1 cellular context compared by ENCODE assay signal in the genomic region with DNA sequence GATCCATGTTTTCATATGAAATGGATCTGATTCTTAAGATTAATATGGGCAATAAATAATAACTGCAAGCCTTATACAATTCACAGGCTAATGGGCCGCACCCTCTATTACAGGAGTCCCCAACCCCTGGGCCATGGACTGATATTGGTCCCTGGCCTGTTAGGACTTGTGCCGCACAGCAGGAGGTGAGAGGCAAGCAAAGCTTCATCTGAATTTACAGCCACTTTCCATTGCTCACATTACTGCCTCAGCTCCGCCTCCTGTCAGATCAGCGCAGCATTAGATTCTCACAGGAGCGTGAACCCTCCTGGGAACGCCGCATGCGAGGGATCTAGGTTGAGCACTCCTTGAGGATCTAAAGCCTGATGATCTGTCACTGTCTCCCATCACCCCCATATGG.
A peak's percentile ranks its signal among the peaks of the same experiment; 100 is the strongest.
TF ChIP-seq lines count a peak whose summit lies in the region.

No MANE protein-coding gene starts in this region.

TF ChIP-seq in HEK293, 187 proteins besides CTCF, POLR2A, EP300 and RAD21 (continued from another document and continues in another):
- TF ChIP-seq, protein P1, sequence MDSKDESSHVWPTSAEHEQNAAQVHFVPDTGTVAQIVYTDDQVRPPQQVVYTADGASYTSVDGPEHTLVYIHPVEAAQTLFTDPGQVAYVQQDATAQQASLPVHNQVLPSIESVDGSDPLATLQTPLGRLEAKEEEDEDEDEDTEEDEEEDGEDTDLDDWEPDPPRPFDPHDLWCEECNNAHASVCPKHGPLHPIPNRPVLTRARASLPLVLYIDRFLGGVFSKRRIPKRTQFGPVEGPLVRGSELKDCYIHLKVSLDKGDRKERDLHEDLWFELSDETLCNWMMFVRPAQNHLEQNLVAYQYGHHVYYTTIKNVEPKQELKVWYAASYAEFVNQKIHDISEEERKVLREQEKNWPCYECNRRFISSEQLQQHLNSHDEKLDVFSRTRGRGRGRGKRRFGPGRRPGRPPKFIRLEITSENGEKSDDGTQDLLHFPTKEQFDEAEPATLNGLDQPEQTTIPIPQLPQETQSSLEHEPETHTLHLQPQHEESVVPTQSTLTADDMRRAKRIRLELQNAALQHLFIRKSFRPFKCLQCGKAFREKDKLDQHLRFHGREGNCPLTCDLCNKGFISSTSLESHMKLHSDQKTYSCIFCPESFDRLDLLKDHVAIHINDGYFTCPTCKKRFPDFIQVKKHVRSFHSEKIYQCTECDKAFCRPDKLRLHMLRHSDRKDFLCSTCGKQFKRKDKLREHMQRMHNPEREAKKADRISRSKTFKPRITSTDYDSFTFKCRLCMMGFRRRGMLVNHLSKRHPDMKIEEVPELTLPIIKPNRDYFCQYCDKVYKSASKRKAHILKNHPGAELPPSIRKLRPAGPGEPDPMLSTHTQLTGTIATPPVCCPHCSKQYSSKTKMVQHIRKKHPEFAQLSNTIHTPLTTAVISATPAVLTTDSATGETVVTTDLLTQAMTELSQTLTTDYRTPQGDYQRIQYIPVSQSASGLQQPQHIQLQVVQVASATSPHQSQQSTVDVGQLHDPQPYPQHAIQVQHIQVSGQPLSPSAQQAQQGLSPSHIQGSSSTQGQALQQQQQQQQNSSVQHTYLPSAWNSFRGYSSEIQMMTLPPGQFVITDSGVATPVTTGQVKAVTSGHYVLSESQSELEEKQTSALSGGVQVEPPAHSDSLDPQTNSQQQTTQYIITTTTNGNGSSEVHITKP (tag by site-specific recombination; IDR thresholded peaks at IDR 0.05), result peak; percentile 81
- TF ChIP-seq ZNF530 (tag by site-specific recombination; IDR thresholded peaks at IDR 0.05; ENCODE audit: low read depth), result no peak
- TF ChIP-seq, protein P2, sequence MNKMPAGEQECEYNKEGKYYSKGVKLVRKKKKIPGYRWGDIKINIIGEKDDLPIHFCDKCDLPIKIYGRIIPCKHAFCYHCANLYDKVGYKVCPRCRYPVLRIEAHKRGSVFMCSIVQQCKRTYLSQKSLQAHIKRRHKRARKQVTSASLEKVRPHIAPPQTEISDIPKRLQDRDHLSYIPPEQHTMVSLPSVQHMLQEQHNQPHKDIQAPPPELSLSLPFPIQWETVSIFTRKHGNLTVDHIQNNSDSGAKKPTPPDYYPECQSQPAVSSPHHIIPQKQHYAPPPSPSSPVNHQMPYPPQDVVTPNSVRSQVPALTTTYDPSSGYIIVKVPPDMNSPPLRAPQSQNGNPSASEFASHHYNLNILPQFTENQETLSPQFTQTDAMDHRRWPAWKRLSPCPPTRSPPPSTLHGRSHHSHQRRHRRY (tag by site-specific recombination; IDR thresholded peaks at IDR 0.05), result no peak
- TF ChIP-seq, protein P3, sequence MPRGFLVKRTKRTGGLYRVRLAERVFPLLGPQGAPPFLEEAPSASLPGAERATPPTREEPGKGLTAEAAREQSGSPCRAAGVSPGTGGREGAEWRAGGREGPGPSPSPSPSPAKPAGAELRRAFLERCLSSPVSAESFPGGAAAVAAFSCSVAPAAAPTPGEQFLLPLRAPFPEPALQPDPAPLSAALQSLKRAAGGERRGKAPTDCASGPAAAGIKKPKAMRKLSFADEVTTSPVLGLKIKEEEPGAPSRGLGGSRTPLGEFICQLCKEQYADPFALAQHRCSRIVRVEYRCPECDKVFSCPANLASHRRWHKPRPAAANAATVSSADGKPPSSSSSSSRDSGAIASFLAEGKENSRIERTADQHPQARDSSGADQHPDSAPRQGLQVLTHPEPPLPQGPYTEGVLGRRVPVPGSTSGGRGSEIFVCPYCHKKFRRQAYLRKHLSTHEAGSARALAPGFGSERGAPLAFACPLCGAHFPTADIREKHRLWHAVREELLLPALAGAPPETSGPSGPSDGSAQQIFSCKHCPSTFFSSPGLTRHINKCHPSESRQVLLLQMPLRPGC (tag by site-specific recombination; IDR thresholded peaks at IDR 0.05), result peak; percentile 90
- TF ChIP-seq ZNF24 (tag by site-specific recombination; IDR thresholded peaks at IDR 0.05), result peak; percentile 93
- TF ChIP-seq ZNF324 (tag by site-specific recombination; IDR thresholded peaks at IDR 0.05), result no peak
- TF ChIP-seq ZNF311 (tag by site-specific recombination; IDR thresholded peaks at IDR 0.05; ENCODE audit: borderline replicate concordance), result no peak
- TF ChIP-seq ZSCAN30 (tag by site-specific recombination; IDR thresholded peaks at IDR 0.05), result peak; percentile 94
- no peak for TF ChIP-seq ZNF266 (tag by site-specific recombination; IDR thresholded peaks at IDR 0.05; ENCODE audit: low read depth)
- TF ChIP-seq ZNF776 (tag by site-specific recombination; IDR thresholded peaks at IDR 0.05; ENCODE audit: borderline replicate concordance), result no peak
- TF ChIP-seq KLF10 (tag by site-specific recombination; IDR thresholded peaks at IDR 0.05), result peak; percentile 90
- no peak for TF ChIP-seq ZFP3 (tag by site-specific recombination; IDR thresholded peaks at IDR 0.05; ENCODE audit: low read depth)
- TF ChIP-seq ZNF184 (tag by site-specific recombination; IDR thresholded peaks at IDR 0.05), result peak; percentile 66; the same call in 1 of the 2 replicates
- peak; percentile 96 for TF ChIP-seq ZBTB48 (tag by site-specific recombination; IDR thresholded peaks at IDR 0.05)
- TF ChIP-seq ZNF404 (tag by site-specific recombination; IDR thresholded peaks at IDR 0.05), result no peak
- no peak for TF ChIP-seq ZNF335 (tag by site-specific recombination; conservative IDR thresholded peaks at IDR 0.05)
- TF ChIP-seq ZBTB20 (tag by site-specific recombination; IDR thresholded peaks at IDR 0.05), result no peak
- peak; percentile 27 for TF ChIP-seq SETDB1 (IDR thresholded peaks at IDR 0.05; ENCODE audit: insufficient read length, low read length)
- peak; percentile 21; the same call in 1 of the 2 replicates for TF ChIP-seq ZNF664 (tag by site-specific recombination; IDR thresholded peaks at IDR 0.05)
- no peak for TF ChIP-seq ZNF248 (tag by site-specific recombination; IDR thresholded peaks at IDR 0.05)
- no peak for TF ChIP-seq ZNF792 (tag by site-specific recombination; IDR thresholded peaks at IDR 0.05)
- TF ChIP-seq ZNF626 (tag by site-specific recombination; IDR thresholded peaks at IDR 0.05), result no peak
- peak; percentile 97 for TF ChIP-seq ZIC2 (tag by site-specific recombination; IDR thresholded peaks at IDR 0.05)
- peak; percentile 70; the same call in 1 of the 2 replicates for TF ChIP-seq ZNF596 (tag by site-specific recombination; IDR thresholded peaks at IDR 0.05)
- TF ChIP-seq GFI1B (tag by site-specific recombination; IDR thresholded peaks at IDR 0.05), result peak; percentile 94
- peak; percentile 55 for TF ChIP-seq ZNF146 (tag by site-specific recombination; IDR thresholded peaks at IDR 0.05)
- TF ChIP-seq, protein P4, sequence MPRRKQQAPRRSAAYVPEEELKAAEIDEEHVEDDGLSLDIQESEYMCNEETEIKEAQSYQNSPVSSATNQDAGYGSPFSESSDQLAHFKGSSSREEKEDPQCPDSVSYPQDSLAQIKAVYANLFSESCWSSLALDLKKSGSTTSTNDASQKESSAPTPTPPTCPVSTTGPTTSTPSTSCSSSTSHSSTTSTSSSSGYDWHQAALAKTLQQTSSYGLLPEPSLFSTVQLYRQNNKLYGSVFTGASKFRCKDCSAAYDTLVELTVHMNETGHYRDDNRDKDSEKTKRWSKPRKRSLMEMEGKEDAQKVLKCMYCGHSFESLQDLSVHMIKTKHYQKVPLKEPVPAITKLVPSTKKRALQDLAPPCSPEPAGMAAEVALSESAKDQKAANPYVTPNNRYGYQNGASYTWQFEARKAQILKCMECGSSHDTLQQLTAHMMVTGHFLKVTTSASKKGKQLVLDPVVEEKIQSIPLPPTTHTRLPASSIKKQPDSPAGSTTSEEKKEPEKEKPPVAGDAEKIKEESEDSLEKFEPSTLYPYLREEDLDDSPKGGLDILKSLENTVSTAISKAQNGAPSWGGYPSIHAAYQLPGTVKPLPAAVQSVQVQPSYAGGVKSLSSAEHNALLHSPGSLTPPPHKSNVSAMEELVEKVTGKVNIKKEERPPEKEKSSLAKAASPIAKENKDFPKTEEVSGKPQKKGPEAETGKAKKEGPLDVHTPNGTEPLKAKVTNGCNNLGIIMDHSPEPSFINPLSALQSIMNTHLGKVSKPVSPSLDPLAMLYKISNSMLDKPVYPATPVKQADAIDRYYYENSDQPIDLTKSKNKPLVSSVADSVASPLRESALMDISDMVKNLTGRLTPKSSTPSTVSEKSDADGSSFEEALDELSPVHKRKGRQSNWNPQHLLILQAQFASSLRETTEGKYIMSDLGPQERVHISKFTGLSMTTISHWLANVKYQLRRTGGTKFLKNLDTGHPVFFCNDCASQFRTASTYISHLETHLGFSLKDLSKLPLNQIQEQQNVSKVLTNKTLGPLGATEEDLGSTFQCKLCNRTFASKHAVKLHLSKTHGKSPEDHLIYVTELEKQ (tag by site-specific recombination; IDR thresholded peaks at IDR 0.05; ENCODE audit: borderline replicate concordance), result peak; percentile 94
- no peak; the same call in 1 of the 2 replicates for TF ChIP-seq ZNF2 (tag by site-specific recombination; IDR thresholded peaks at IDR 0.05)
- no peak for TF ChIP-seq ZNF211 (tag by site-specific recombination; IDR thresholded peaks at IDR 0.05; ENCODE audit: low read depth)
- TF ChIP-seq GLIS2 (tag by site-specific recombination; IDR thresholded peaks at IDR 0.05), result peak; percentile 76
- TF ChIP-seq, protein P5, sequence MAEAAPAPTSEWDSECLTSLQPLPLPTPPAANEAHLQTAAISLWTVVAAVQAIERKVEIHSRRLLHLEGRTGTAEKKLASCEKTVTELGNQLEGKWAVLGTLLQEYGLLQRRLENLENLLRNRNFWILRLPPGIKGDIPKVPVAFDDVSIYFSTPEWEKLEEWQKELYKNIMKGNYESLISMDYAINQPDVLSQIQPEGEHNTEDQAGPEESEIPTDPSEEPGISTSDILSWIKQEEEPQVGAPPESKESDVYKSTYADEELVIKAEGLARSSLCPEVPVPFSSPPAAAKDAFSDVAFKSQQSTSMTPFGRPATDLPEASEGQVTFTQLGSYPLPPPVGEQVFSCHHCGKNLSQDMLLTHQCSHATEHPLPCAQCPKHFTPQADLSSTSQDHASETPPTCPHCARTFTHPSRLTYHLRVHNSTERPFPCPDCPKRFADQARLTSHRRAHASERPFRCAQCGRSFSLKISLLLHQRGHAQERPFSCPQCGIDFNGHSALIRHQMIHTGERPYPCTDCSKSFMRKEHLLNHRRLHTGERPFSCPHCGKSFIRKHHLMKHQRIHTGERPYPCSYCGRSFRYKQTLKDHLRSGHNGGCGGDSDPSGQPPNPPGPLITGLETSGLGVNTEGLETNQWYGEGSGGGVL (tag by site-specific recombination; IDR thresholded peaks at IDR 0.05), result peak; percentile 94
- TF ChIP-seq, protein P6, sequence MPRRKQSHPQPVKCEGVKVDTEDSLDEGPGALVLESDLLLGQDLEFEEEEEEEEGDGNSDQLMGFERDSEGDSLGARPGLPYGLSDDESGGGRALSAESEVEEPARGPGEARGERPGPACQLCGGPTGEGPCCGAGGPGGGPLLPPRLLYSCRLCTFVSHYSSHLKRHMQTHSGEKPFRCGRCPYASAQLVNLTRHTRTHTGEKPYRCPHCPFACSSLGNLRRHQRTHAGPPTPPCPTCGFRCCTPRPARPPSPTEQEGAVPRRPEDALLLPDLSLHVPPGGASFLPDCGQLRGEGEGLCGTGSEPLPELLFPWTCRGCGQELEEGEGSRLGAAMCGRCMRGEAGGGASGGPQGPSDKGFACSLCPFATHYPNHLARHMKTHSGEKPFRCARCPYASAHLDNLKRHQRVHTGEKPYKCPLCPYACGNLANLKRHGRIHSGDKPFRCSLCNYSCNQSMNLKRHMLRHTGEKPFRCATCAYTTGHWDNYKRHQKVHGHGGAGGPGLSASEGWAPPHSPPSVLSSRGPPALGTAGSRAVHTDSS (tag by site-specific recombination; IDR thresholded peaks at IDR 0.05), result no peak
- peak; percentile 97 for TF ChIP-seq ZNF843 (tag by site-specific recombination; IDR thresholded peaks at IDR 0.05)
- TF ChIP-seq ZNF654 (tag by site-specific recombination; IDR thresholded peaks at IDR 0.05; ENCODE audit: low read depth), result no peak
- peak; percentile 55; the same call in 1 of the 2 replicates for TF ChIP-seq ZBTB8A (tag by site-specific recombination; IDR thresholded peaks at IDR 0.05)
- TF ChIP-seq, protein P7, sequence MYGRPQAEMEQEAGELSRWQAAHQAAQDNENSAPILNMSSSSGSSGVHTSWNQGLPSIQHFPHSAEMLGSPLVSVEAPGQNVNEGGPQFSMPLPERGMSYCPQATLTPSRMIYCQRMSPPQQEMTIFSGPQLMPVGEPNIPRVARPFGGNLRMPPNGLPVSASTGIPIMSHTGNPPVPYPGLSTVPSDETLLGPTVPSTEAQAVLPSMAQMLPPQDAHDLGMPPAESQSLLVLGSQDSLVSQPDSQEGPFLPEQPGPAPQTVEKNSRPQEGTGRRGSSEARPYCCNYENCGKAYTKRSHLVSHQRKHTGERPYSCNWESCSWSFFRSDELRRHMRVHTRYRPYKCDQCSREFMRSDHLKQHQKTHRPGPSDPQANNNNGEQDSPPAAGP (tag by site-specific recombination; IDR thresholded peaks at IDR 0.05), result peak; percentile 98
- TF ChIP-seq MYNN (tag by site-specific recombination; IDR thresholded peaks at IDR 0.05; ENCODE audit: borderline replicate concordance), result no peak
- TF ChIP-seq ZNF302 (tag by site-specific recombination; IDR thresholded peaks at IDR 0.05; ENCODE audit: low read depth), result no peak
- TF ChIP-seq GLIS1 (tag by site-specific recombination; IDR thresholded peaks at IDR 0.05), result peak; percentile 97
- TF ChIP-seq, protein P8, sequence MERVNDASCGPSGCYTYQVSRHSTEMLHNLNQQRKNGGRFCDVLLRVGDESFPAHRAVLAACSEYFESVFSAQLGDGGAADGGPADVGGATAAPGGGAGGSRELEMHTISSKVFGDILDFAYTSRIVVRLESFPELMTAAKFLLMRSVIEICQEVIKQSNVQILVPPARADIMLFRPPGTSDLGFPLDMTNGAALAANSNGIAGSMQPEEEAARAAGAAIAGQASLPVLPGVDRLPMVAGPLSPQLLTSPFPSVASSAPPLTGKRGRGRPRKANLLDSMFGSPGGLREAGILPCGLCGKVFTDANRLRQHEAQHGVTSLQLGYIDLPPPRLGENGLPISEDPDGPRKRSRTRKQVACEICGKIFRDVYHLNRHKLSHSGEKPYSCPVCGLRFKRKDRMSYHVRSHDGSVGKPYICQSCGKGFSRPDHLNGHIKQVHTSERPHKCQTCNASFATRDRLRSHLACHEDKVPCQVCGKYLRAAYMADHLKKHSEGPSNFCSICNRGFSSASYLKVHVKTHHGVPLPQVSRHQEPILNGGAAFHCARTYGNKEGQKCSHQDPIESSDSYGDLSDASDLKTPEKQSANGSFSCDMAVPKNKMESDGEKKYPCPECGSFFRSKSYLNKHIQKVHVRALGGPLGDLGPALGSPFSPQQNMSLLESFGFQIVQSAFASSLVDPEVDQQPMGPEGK (tag by site-specific recombination; IDR thresholded peaks at IDR 0.05), result peak; percentile 86
- no peak for TF ChIP-seq ZNF138 (tag by site-specific recombination; IDR thresholded peaks at IDR 0.05; ENCODE audit: borderline replicate concordance)
